Comparison of ENCODE assay signal across 1 cellular context in genomic region chr11:102604011-102604410, GRCh38.
TF ChIP-seq lines count a peak whose summit lies in the region.

No MANE protein-coding gene starts in this region.

TF ChIP-seq in HCT116, 20 proteins besides CTCF, POLR2A, EP300 and RAD21 (continued from another document):
- TF ChIP-seq TCF7L2 (IDR thresholded peaks at IDR 0.05; ENCODE audit: borderline replicate concordance, extremely low read depth, insufficient read depth, insufficient read length) (no peak), ZFX (IDR thresholded peaks at IDR 0.05) (no peak)
